ENCODE assay signal across 17 cellular contexts in genomic region chr22:19516378-19517170, GRCh38. TPM values are rescaled to one million over a fixed set of nuclear protein-coding genes. Genes with fewer than 3 reads are reported as not detected.
"Had no signal": no experiment of that assay in that cellular context is flagged by ENCODE, and none has a peak within 500 bp of the region (broad histone marks: within the 10 kb centered on the region; RNA-seq: fewer than 3 reads in every experiment).

No MANE protein-coding gene starts in this region.

- H3K27me3 Mint-ChIP-seq: naive thymus-derived CD8-positive, alpha-beta T cell had no signal

- DNase-seq: colonic mucosa; dermis blood vessel endothelial cell; erythroblast; foreskin keratinocyte; kidney; left cardiac atrium; mammary epithelial cell; mucosa of descending colon; naive thymus-derived CD8-positive, alpha-beta T cell; ovary; right cardiac atrium; small intestine; stimulated activated CD4-positive, alpha-beta T cell treated with anti-CD3 and anti-CD28 coated beads, Interleukin-12 subunit alpha, Interleukin-12 subunit beta, amount 100 ng/mL, for 4 hours; stimulated activated CD4-positive, alpha-beta T cell treated with anti-CD3 and anti-CD28 coated beads, Interleukin-2, amount 100 ng/mL, for 48 hours; stimulated activated naive CD4-positive, alpha-beta T cell treated with Interleukin-2 at 50 U/mL for 16 hours; trophoblast cell had no signal

- H3K4me3 ChIP-seq: colonic mucosa, mucosa of descending colon, ovary had no signal

- H3K9me3 ChIP-seq: colonic mucosa, mucosa of descending colon, ovary had no signal

- H3K27ac Mint-ChIP-seq: progenitor cell of endocrine pancreas had no signal

- H3K36me3 ChIP-seq: colonic mucosa, ovary had no signal

- H3K27me3 ChIP-seq: colonic mucosa, ovary had no signal

- H3K4me1 ChIP-seq: colonic mucosa had no signal

- H3K27ac ChIP-seq: colonic mucosa, foreskin keratinocyte, ovary had no signal

RNA-seq across cellular contexts. Expression of gene CLDN5, which starts 7.6 kb away (rescaled TPM):
- total RNA-seq: foreskin keratinocyte; mammary epithelial cell; naive thymus-derived CD8-positive, alpha-beta T cell; progenitor cell of endocrine pancreas had no signal
- polyA plus RNA-seq: foreskin keratinocyte had no signal
